In the genomic region with DNA sequence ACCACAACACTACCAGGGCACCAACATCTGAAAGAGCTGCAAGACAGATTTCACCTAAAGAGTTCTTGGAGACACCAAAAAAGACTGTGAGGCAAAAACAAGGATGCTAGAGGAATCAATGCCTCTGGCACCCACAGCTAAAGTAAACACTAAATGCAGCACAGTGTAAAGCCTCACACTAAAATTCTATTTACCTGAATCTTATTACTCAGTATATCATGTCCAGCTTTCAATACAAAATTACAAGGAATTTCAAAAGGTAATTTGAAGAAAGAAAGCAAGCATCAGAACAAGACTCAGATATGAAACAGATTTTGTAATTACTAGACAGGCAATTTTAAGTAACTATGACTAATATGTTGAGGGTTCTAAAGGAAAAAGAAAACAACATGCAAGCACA, we compare ENCODE assay signal across 1 cellular context.
TF ChIP-seq lines count a peak whose summit lies in the region.

No MANE protein-coding gene starts in this region.

TF ChIP-seq in K562, 482 proteins besides CTCF, POLR2A, EP300 and RAD21 (continued from another document):
- TF ChIP-seq PATZ1 (CRISPR knock-in tag; IDR thresholded peaks at IDR 0.05; ENCODE audit: borderline replicate concordance) (no peak), ZNF57 (CRISPR knock-in tag; IDR thresholded peaks at IDR 0.05) (no peak), MBD2 (IDR thresholded peaks at IDR 0.05; ENCODE audit: borderline replicate concordance, low read depth) (no peak), NR3C1 (CRISPR knock-in tag; IDR thresholded peaks at IDR 0.05) (no peak), TCF7L2 (IDR thresholded peaks at IDR 0.05; ENCODE audit: low read depth, low read length) (no peak), ZNF354B (CRISPR knock-in tag; IDR thresholded peaks at IDR 0.05) (no peak), ASH1L (IDR thresholded peaks at IDR 0.05; ENCODE audit: borderline replicate concordance, low read depth, partially characterized antibody) (no peak), ZNF717 (CRISPR knock-in tag; IDR thresholded peaks at IDR 0.05) (no peak), PCBP2 (IDR thresholded peaks at IDR 0.05; ENCODE audit: low read depth, low read length, poor library complexity, severe bottlenecking) (no peak), CSDE1 (IDR thresholded peaks at IDR 0.05) (no peak), FOXA1 (IDR thresholded peaks at IDR 0.05; ENCODE audit: borderline replicate concordance) (no peak), ZNF512 (tag; IDR thresholded peaks at IDR 0.05) (no peak), DMBX1 (CRISPR knock-in tag; IDR thresholded peaks at IDR 0.05; ENCODE audit: borderline replicate concordance) (no peak), ZNF780A (CRISPR knock-in tag; IDR thresholded peaks at IDR 0.05) (no peak), ZNF696 (CRISPR knock-in tag; conservative IDR thresholded peaks at IDR 0.05) (no peak)
